ENCODE assay signal across 12 cellular contexts in genomic region chr2:26720322-26721166, GRCh38. TPM values are rescaled to one million over a fixed set of nuclear protein-coding genes. Genes with fewer than 3 reads are reported as not detected.
DNase-seq lines count a peak whose midpoint lies in the region; ATAC-seq, FAIRE-seq and TF ChIP-seq lines count a peak whose summit lies in the region.
"Had no signal": no experiment of that assay in that cellular context is flagged by ENCODE, and none has a peak within 500 bp of the region (broad histone marks: within the 10 kb centered on the region; RNA-seq: fewer than 3 reads in every experiment).

No MANE protein-coding gene starts in this region.

- no peaks in the 10 kb centered on the region for H3K9me3 Mint-ChIP-seq in stimulated activated naive B cell treated with anti-CD40 and anti-IgM and Interleukin-4, amounts not matched to agents 10 μg/mL and 1 μg/mL and 100 μg/mL, for 72 hours

- in situ Hi-C loops in GM13977 (cut with MboI; ENCODE audit: low pct_unique_long_range_greater_than_20kb, low sequenced_read_pairs, unreplicated experiment): no loop called here

- no peak overlapping the region for H3K4me3 Mint-ChIP-seq in stimulated activated naive B cell treated with anti-CD40 and anti-IgM and Interleukin-4, amounts not matched to agents 10 μg/mL and 1 μg/mL and 100 μg/mL, for 72 hours
- H3K4me3 Mint-ChIP-seq: naive thymus-derived CD4-positive, alpha-beta T cell had no signal

- no peaks in the 10 kb centered on the region for H3K27me3 ChIP-seq in prostate gland (replicated peaks; ENCODE audit: insufficient read depth)

- peak overlapping the region; percentile 55 to 74 for H3K27ac ChIP-seq in prostate gland
- H3K27ac ChIP-seq: KMS-11 had no signal

- intact Hi-C loops in prostate gland (cut with DNase I): no loop called here

- peaks cover 0 to 5% of the 10 kb centered on the region in 2 donors for H3K27me3 Mint-ChIP-seq in stimulated activated naive B cell treated with anti-CD40 and anti-IgM and Interleukin-4, amounts not matched to agents 10 μg/mL and 1 μg/mL and 100 μg/mL, for 72 hours

- 52% methylated on average over 7 of the region's 7 CpGs for WGBS in prostate gland

- peaks cover 15% of the 10 kb centered on the region for H3K4me1 ChIP-seq in prostate gland (replicated peaks)

- no peaks in the 10 kb centered on the region for H3K36me3 Mint-ChIP-seq in stimulated activated naive B cell treated with anti-CD40 and anti-IgM and Interleukin-4, amounts not matched to agents 10 μg/mL and 1 μg/mL and 100 μg/mL, for 72 hours
- H3K36me3 Mint-ChIP-seq: naive thymus-derived CD4-positive, alpha-beta T cell had no signal

- no peaks in the 10 kb centered on the region for H3K36me3 ChIP-seq in prostate gland

- no peak overlapping the region for H3K4me3 ChIP-seq in prostate gland

- ATAC-seq in stimulated activated naive B cell treated with anti-CD40 and anti-IgM and Interleukin-4, amounts not matched to agents 10 μg/mL and 1 μg/mL and 100 μg/mL, for 72 hours (replicated peaks): no peak
- ATAC-seq: naive thymus-derived CD4-positive, alpha-beta T cell had no signal

- no peaks in the 10 kb centered on the region for H3K4me1 Mint-ChIP-seq in stimulated activated naive B cell treated with anti-CD40 and anti-IgM and Interleukin-4, amounts not matched to agents 10 μg/mL and 1 μg/mL and 100 μg/mL, for 72 hours
- H3K4me1 Mint-ChIP-seq: naive thymus-derived CD4-positive, alpha-beta T cell had no signal

- no peak for TF ChIP-seq CTCF in prostate gland (IDR thresholded peaks at IDR 0.05)
- TF ChIP-seq CTCF in GM13977 (IDR thresholded peaks at IDR 0.05; ENCODE audit: extremely low read depth, insufficient read depth, missing control alignments): no peak

- DNase-seq in DMS153 treated with DMSO at 0.1 percent for 48 hours (lab: John Stamatoyannopoulos, UW; ENCODE audit: unreplicated experiment): peak; percentile 40
- DNase-seq in RCC 7860 (ENCODE audit: low spot score): peak; percentile 79
- DNase-seq in glomerular visceral epithelial cell (ENCODE audit: extremely low spot score): peak; percentile 73
- DNase-seq in prostate gland (ENCODE audit: low spot score): peak; percentile 81
- DNase-seq in GM13977 (ENCODE audit: low spot score): no peak
- no peak for DNase-seq in activated gamma-delta T cell treated with Interleukin-2 at 50 U/mL for 16 hours
- DNase-seq in NCI-H524 (lab: John Stamatoyannopoulos, UW): no peak
- DNase-seq in stimulated activated naive B cell treated with anti-CD40 and anti-IgM and Interleukin-4, amounts not matched to agents 10 μg/mL and 1 μg/mL and 100 μg/mL, for 72 hours: no peak
- DNase-seq: activated CD8-positive, alpha-beta memory T cell treated with anti-CD3 and anti-CD28 coated beads, Interleukin-2, amount 50 U/mL, for 48 hours; naive thymus-derived CD4-positive, alpha-beta T cell had no signal

- H3K27ac Mint-ChIP-seq in stimulated activated naive B cell treated with anti-CD40 and anti-IgM and Interleukin-4, amounts not matched to agents 10 μg/mL and 1 μg/mL and 100 μg/mL, for 72 hours: no peak overlapping the region
- H3K27ac Mint-ChIP-seq: naive thymus-derived CD4-positive, alpha-beta T cell had no signal

- no peak for TF ChIP-seq POLR2A in prostate gland (IDR thresholded peaks at IDR 0.05)

- no peak for FAIRE-seq in RCC 7860 (lab: Jason Lieb, UNC)
- FAIRE-seq: GM12892 had no signal

- H3K9me3 ChIP-seq in prostate gland: no peaks in the 10 kb centered on the region

RNA-seq across cellular contexts. Expression of gene KCNK3, which starts 28.0 kb away (rescaled TPM):
- total RNA-seq in prostate gland: 10 to 100 TPM; 11.1 to 14.5 TPM
- total RNA-seq: naive thymus-derived CD4-positive, alpha-beta T cell had no signal

RNA-seq across cellular contexts. Expression of gene SLC35F6, which starts 43.5 kb away (rescaled TPM):
- total RNA-seq in prostate gland: 10 to 100 TPM; 56.6 to 58.6 TPM

Comparison
In these comparisons a context has a peak if more than half of its experiments do, and no peak if none do; other contexts are left out.
1. DNase-seq: peak in DMS153 treated with DMSO at 0.1 percent for 48 hours (single experiment), RCC 7860 (single experiment), glomerular visceral epithelial cell (single experiment) and prostate gland (single experiment); none in GM13977 (single experiment), activated gamma-delta T cell treated with Interleukin-2 at 50 U/mL for 16 hours (single experiment), NCI-H524 (0 of 2) and stimulated activated naive B cell treated with anti-CD40 and anti-IgM and Interleukin-4, amounts not matched to agents 10 μg/mL and 1 μg/mL and 100 μg/mL, for 72 hours (single experiment).